ENCODE assay signal across 31 cellular contexts in the genomic region with DNA sequence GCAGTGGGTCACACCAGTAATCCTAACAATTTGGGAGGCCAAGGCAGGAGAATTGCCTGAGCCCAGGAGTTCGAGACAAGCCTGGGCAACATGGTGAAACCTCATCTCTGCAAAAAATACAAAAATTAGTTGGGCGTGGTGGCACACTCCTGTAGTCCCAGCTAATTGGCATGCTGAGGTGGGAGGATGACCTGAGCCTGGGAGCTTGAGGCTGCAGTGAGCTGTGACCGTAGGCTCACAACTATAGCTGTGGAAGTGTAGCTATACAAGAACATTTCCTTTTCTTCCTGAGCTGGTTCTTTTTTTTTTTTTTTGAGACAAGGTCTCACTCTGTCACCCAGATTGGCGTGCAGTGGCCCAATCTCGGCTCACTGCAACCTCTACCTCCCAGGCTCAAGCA.
"Had no signal": no experiment of that assay in that cellular context is flagged by ENCODE, and none has a peak within 500 bp of the region (broad histone marks: within the 10 kb centered on the region; RNA-seq: fewer than 3 reads in every experiment).

No MANE protein-coding gene starts in this region.

- DNase-seq: activated effector memory CD4-positive, alpha-beta T cell treated with anti-CD3 and anti-CD28 coated beads, Interleukin-2, amount 50 U/mL, for 16 hours; activated effector memory CD4-positive, alpha-beta T cell treated with Interleukin-2 at 50 U/mL for 16 hours; activated gamma-delta T cell; activated gamma-delta T cell treated with Interleukin-2 at 50 U/mL for 16 hours; activated naive CD4-positive, alpha-beta T cell; activated naive CD4-positive, alpha-beta T cell treated with anti-CD3 and anti-CD28 coated beads for 36 hours; activated naive CD4-positive, alpha-beta T cell treated with anti-CD3 and anti-CD28 coated beads, Interleukin-2, amount 10 ng/mL, durations not matched to agents 7 days and 5 days; activated naive CD4-positive, alpha-beta T cell treated with anti-CD3 and anti-CD28 coated beads, Interleukin-2, amount 50 U/mL, for 16 hours; activated naive CD4-positive, alpha-beta T cell treated with Interleukin-2 at 50 U/mL for 16 hours; activated naive CD8-positive, alpha-beta T cell treated with anti-CD3 and anti-CD28 coated beads for 36 hours; activated naive CD8-positive, alpha-beta T cell treated with anti-CD3 and anti-CD28 coated beads, Interleukin-2, amount 10 ng/mL, durations not matched to agents 7 days and 5 days; activated naive CD8-positive, alpha-beta T cell treated with anti-CD3 and anti-CD28 coated beads, Interleukin-2, amount 50 U/mL, for 24 hours; activated T-cell treated with anti-CD3 and anti-CD28 coated beads for 4 hours; activated T-cell treated with anti-CD3 and anti-CD28 coated beads, Interleukin-2, amount 50 U/mL, for 1 hour; activated T-cell treated with anti-CD3 and anti-CD28 coated beads, Interleukin-2, amount 50 U/mL, for 24 hours; activated T-cell treated with anti-CD3 and anti-CD28 coated beads, Interleukin-2, amount 50 U/mL, for 4 hours; activated T-cell treated with anti-CD3 and anti-CD28 coated beads, Interleukin-2, amount 50 U/mL, for 48 hours; activated T-cell treated with anti-CD3 and anti-CD28 coated beads, Interleukin-2, amount 50 U/mL, for 72 hours; adrenal gland; amniotic stem cell; amygdala; anterior cingulate cortex; aorta; body of pancreas; brain microvascular endothelial cell; caudate nucleus; central memory CD4-positive, alpha-beta T cell; cerebellar nuclear complex had no signal

- H3K27me3 ChIP-seq: adrenal gland, ascending aorta, body of pancreas, brain microvascular endothelial cell, breast epithelium, cardiac muscle cell had no signal

- H3K36me3 ChIP-seq: adrenal gland, ascending aorta, brain microvascular endothelial cell, breast epithelium, cardiac muscle cell had no signal

- H3K27ac ChIP-seq: adrenal gland, ascending aorta, body of pancreas, brain microvascular endothelial cell, breast epithelium, cardiac muscle cell had no signal

- H3K4me1 ChIP-seq: adrenal gland, ascending aorta, body of pancreas, breast epithelium had no signal

- H3K9me3 ChIP-seq: adrenal gland, ascending aorta, body of pancreas, breast epithelium had no signal

- H3K4me3 ChIP-seq: adrenal gland, ascending aorta, body of pancreas, breast epithelium, cardiac muscle cell had no signal
